8 cellular contexts compared by ENCODE assay signal in genomic region chr1:150321826-150322166, GRCh38. TPM values are rescaled to one million over a fixed set of nuclear protein-coding genes. Genes with fewer than 3 reads are reported as not detected.
A peak's percentile ranks its signal among the peaks of the same experiment; 100 is the strongest.
DNase-seq lines count a peak whose midpoint lies in the region; ATAC-seq, FAIRE-seq and TF ChIP-seq lines count a peak whose summit lies in the region.

No MANE protein-coding gene starts in this region.

- peaks cover 33% of the 10 kb centered on the region for H3K4me1 Mint-ChIP-seq in activated naive CD8-positive, alpha-beta T cell treated with anti-CD3 and anti-CD28 coated beads, Interleukin-2, amount 50 U/mL, for 24 hours

- WGBS in heart left ventricle, 4 donors: 0 to 1% (median 0%) methylated on average over 9 of the region's 9 CpGs
- WGBS in thymus: 2% methylated on average over 9 of the region's 9 CpGs

- peaks cover 30% of the 10 kb centered on the region for H3K36me3 Mint-ChIP-seq in activated naive CD8-positive, alpha-beta T cell treated with anti-CD3 and anti-CD28 coated beads, Interleukin-2, amount 50 U/mL, for 24 hours (ENCODE audit: low read depth)

- DNase-seq in heart left ventricle (no peak), cardiac septum (ENCODE audit: low spot score) (no peak), kidney (peak; percentile 3), omental fat pad (ENCODE audit: low spot score) (no peak)
- no peak for DNase-seq in activated naive CD8-positive, alpha-beta T cell treated with anti-CD3 and anti-CD28 coated beads, Interleukin-2, amount 50 U/mL, for 24 hours
- no peak for DNase-seq in NK-92 treated with Interleukin-12 subunit alpha and Interleukin-12 subunit beta, amount 100 ng/mL, for 24 hours (lab: John Stamatoyannopoulos, UW)

- no peaks in the 10 kb centered on the region for H3K9me3 Mint-ChIP-seq in activated naive CD8-positive, alpha-beta T cell treated with anti-CD3 and anti-CD28 coated beads, Interleukin-2, amount 50 U/mL, for 24 hours

- peak overlapping the region; percentile 96 for H3K27ac Mint-ChIP-seq in activated naive CD8-positive, alpha-beta T cell treated with anti-CD3 and anti-CD28 coated beads, Interleukin-2, amount 50 U/mL, for 24 hours

- FAIRE-seq in kidney (lab: Jason Lieb, UNC): no peak

- ATAC-seq in heart left ventricle: no peak
- ATAC-seq in activated naive CD8-positive, alpha-beta T cell treated with anti-CD3 and anti-CD28 coated beads, Interleukin-2, amount 50 U/mL, for 24 hours: no peak
- ATAC-seq in omental fat pad (ENCODE audit: low FRiP score): no peak
- ATAC-seq in GM19467 (IDR thresholded peaks at IDR 0.05; ENCODE audit: unreplicated experiment): no peak

- no peaks in the 10 kb centered on the region for H3K27me3 ChIP-seq in heart left ventricle
- no peaks in the 10 kb centered on the region for H3K27me3 ChIP-seq in thymus (ENCODE audit: control insufficient read depth, insufficient read depth)

- TF ChIP-seq POLR2A in heart left ventricle (IDR thresholded peaks at IDR 0.05): no peak

- H3K4me1 ChIP-seq in heart left ventricle (peaks cover 0 to 28% (median 11%) of the 10 kb centered on the region in 12 donors), kidney (ENCODE audit: control insufficient read depth in 1 of 2, insufficient read depth in 1 of 2, low read depth in 1 of 2, low read length in 2 of 2) (peaks cover 0 to 2% of the 10 kb centered on the region in 2 donors), thymus (ENCODE audit: control insufficient read depth, insufficient read depth, low read length) (peaks cover 3% of the 10 kb centered on the region)

- H3K9ac ChIP-seq in kidney (ENCODE audit: low read length in 2 of 2): peak overlapping the region; percentile 84 to 89

- no peak for TF ChIP-seq CTCF in heart left ventricle (IDR thresholded peaks at IDR 0.05)
- no peak for TF ChIP-seq CTCF in kidney (IDR thresholded peaks at IDR 0.05; ENCODE audit: borderline replicate concordance, extremely low read depth, insufficient read depth)
- no peak for TF ChIP-seq CTCF in omental fat pad (IDR thresholded peaks at IDR 0.05)

- peaks cover 3% of the 10 kb centered on the region for H3K27me3 Mint-ChIP-seq in activated naive CD8-positive, alpha-beta T cell treated with anti-CD3 and anti-CD28 coated beads, Interleukin-2, amount 50 U/mL, for 24 hours

- H3K9me3 ChIP-seq in heart left ventricle (no peaks in the 10 kb centered on the region), kidney (ENCODE audit: control insufficient read depth in 1 of 2, low read length in 2 of 2) (no peaks in the 10 kb centered on the region), thymus (ENCODE audit: control insufficient read depth) (no peaks in the 10 kb centered on the region)

- H3K27ac ChIP-seq in heart left ventricle (peak overlapping the region; percentile 35 to 96 (median 91)), kidney (ENCODE audit: low read depth in 2 of 2, low read length in 2 of 2) (peak overlapping the region in 1 of 2 donors; percentile 86), thymus (ENCODE audit: low read depth) (peak overlapping the region; percentile 97)

- H3K4me3 ChIP-seq in heart left ventricle (peak overlapping the region; percentile 55 to 92 (median 77)), kidney (ENCODE audit: low read length in 2 of 2) (peak overlapping the region; percentile 88 to 90), thymus (ENCODE audit: low read length) (peak overlapping the region; percentile 94)

- H3K4me3 Mint-ChIP-seq in activated naive CD8-positive, alpha-beta T cell treated with anti-CD3 and anti-CD28 coated beads, Interleukin-2, amount 50 U/mL, for 24 hours: peak overlapping the region; percentile 98

- intact Hi-C loops in heart left ventricle (cut with DNase I): loop anchor here in 4 of 10 donors (1.0 to 10.0 kb wide), 4 partner anchors 39 to 67 kb away; partner anchors contain the start of genes CA14 (in 3 of the 4), CIART (in 1 of the 4) and RPRD2 (in 1 of the 4)
- intact Hi-C loops in cardiac septum (cut with DNase I): loop anchor here (2.0 to 5.0 kb wide), 2 partner anchors 46 to 53 kb away; partner anchors contain the start of gene APH1A
- intact Hi-C loops in kidney (cut with DNase I): no loop called here

- peaks cover 2 to 31% (median 22%) of the 10 kb centered on the region in 9 donors for H3K36me3 ChIP-seq in heart left ventricle
- peaks cover 14 to 21% of the 10 kb centered on the region in 2 donors for H3K36me3 ChIP-seq in kidney (ENCODE audit: control insufficient read depth in 1 of 2, insufficient read depth in 2 of 2, low read length in 2 of 2)
- H3K36me3 ChIP-seq in thymus (ENCODE audit: control insufficient read depth, insufficient read depth): peaks cover 13% of the 10 kb centered on the region

RNA-seq across cellular contexts. Expression of gene PRPF3, which starts 0.5 kb away (rescaled TPM):
- 10 to 100 TPM; 12.4 to 28.1 (median 19.5) TPM for total RNA-seq in heart left ventricle
- polyA plus RNA-seq in heart left ventricle: 10 to 100 TPM; 17.8 to 19.5 TPM
- 24.5 TPM for total RNA-seq in cardiac septum
- 62.3 TPM for total RNA-seq in kidney
- 24.0 TPM for polyA plus RNA-seq in kidney (ENCODE audit: insufficient read depth, low read depth, low replicate concordance)
- 79.3 TPM for polyA plus RNA-seq in thymus
- 10 to 100 TPM; 23.3 to 68.6 (median 48.5) TPM for total RNA-seq in omental fat pad

RNA-seq across cellular contexts. Expression of gene MRPS21, which starts 28.1 kb away (rescaled TPM):
- total RNA-seq in heart left ventricle: 10 to 100 TPM; 44.5 to 77.2 (median 61.0) TPM
- 100 to 1,000 TPM in 1 of 2 donors, 10 to 100 TPM in 1; 64.2 to 139 TPM for polyA plus RNA-seq in heart left ventricle
- 67.8 TPM for total RNA-seq in cardiac septum
- total RNA-seq in kidney: 71.7 TPM
- 134 TPM for polyA plus RNA-seq in kidney (ENCODE audit: insufficient read depth, low read depth, low replicate concordance)
- polyA plus RNA-seq in thymus: 114 TPM
- total RNA-seq in omental fat pad: 10 to 100 TPM; 35.7 to 45.3 (median 36.6) TPM

RNA-seq across cellular contexts. Expression of gene CIART, which starts 39.4 kb away (rescaled TPM):
- total RNA-seq in heart left ventricle (10 to 100 TPM in 4 of 9 donors, 1 to 10 TPM in 5; 2.3 to 23.9 (median 7.1) TPM), cardiac septum (10.0 TPM), kidney (8.8 TPM), omental fat pad (1 to 10 TPM in 3 of 4 donors, under 1 TPM in 1; 0.75 to 5.5 (median 2.2) TPM)
- polyA plus RNA-seq in heart left ventricle (10 to 100 TPM in 1 of 2 donors, 1 to 10 TPM in 1; 4.1 to 15.0 TPM), kidney (ENCODE audit: insufficient read depth, low read depth, low replicate concordance) (9.1 TPM), thymus (3.1 TPM)

RNA-seq across cellular contexts. Expression of gene RPRD2, which starts 42.2 kb away (rescaled TPM):
- total RNA-seq in heart left ventricle (10 to 100 TPM; 19.4 to 33.4 (median 25.3) TPM), cardiac septum (23.5 TPM), kidney (40.4 TPM), omental fat pad (10 to 100 TPM; 14.5 to 19.9 (median 16.3) TPM)
- polyA plus RNA-seq in heart left ventricle (1 to 10 TPM; 6.4 to 8.6 TPM), kidney (ENCODE audit: insufficient read depth, low read depth, low replicate concordance) (9.1 TPM), thymus (7.1 TPM)

RNA-seq across cellular contexts. Expression of gene C1orf54, which starts 49.2 kb away (rescaled TPM):
- total RNA-seq in heart left ventricle: 10 to 100 TPM in 6 of 9 donors, 1 to 10 TPM in 3; 5.0 to 30.5 (median 10.7) TPM
- polyA plus RNA-seq in heart left ventricle: 10 to 100 TPM; 18.5 to 20.9 TPM
- 11.9 TPM for total RNA-seq in cardiac septum
- 17.1 TPM for total RNA-seq in kidney
- polyA plus RNA-seq in kidney (ENCODE audit: insufficient read depth, low read depth, low replicate concordance): 67.2 TPM
- 65.6 TPM for polyA plus RNA-seq in thymus
- 10 to 100 TPM in 2 of 4 donors, 1 to 10 TPM in 2; 5.8 to 12.0 (median 10.1) TPM for total RNA-seq in omental fat pad
